Comparison of ENCODE assay signal across 8 cellular contexts in the genomic region with DNA sequence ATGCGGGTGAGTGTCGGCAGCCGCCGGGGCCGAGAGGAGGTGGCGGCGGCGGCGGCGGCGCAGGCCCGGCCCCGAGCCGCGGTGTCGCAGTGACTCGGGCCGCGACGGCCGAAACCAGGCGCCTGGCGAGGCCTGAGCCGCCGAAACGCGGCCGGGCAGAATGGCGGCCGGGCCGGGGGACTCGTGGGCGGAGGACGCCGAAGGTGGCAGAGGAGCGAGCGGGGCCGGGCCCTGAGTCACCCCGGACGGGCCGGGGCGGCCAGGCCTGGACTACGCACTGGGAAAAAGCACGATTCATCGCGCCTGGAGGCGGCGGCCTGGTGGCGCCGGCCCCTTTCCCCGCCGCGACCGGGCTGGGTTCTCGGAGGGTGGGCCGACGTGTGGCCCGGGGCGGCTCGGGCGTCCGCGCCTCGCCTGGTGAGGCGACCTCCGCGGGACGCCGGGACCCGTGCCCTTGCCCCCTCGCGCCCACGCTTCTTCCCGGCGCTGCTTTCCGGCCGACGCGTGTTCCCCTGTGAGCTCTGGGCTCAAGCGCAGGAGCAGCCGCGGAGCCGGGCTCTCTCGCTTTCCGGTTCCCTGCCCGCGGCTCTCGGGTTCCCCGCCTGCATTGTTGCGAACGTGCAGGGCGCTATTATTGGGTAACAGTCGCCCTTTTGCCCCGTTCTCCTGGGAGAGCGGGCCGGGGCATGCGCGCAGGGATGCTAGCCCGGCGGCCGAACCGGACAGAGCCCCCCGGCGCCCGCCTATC. TPM values are rescaled to one million over a fixed set of nuclear protein-coding genes. Genes with fewer than 3 reads are reported as not detected.
A peak's percentile ranks its signal among the peaks of the same experiment; 100 is the strongest.
DNase-seq lines count a peak whose midpoint lies in the region; ATAC-seq, FAIRE-seq and TF ChIP-seq lines count a peak whose summit lies in the region.

No MANE protein-coding gene starts in this region.

- peak overlapping the region; percentile 94 for H3K23ac ChIP-seq in neuronal stem cell (ENCODE audit: low read depth, low read length, poor library complexity)

- peaks cover 7% of the 10 kb centered on the region for H3K79me1 ChIP-seq in neuronal stem cell (ENCODE audit: low read depth, low read length)

- H3K4me1 Mint-ChIP-seq in activated T-helper 1 cell treated with anti-CD3 and anti-CD28 coated beads, Interleukin-12 subunit alpha, Interleukin-12 subunit beta, Interleukin-2, Interleukin-4 antibody, amounts not matched to agents 30 ng/mL and 10 ng/mL and 1 ng/mL, durations not matched to agents 14 hours and 24 hours and 36 hours (ENCODE audit: low read depth) = peaks cover 64% of the 10 kb centered on the region

- peak overlapping the region; percentile 85 for H2BK120ac ChIP-seq in neuronal stem cell (ENCODE audit: low read depth, low read length)

- peak overlapping the region; percentile 61 for H3K4me2 ChIP-seq in neuronal stem cell (ENCODE audit: insufficient read depth, low read length, poor library complexity, severe bottlenecking)

- intact Hi-C loops in activated T-helper 1 cell treated with anti-CD3 and anti-CD28 coated beads, Interleukin-12 subunit alpha, Interleukin-12 subunit beta, Interleukin-2, Interleukin-4 antibody, amounts not matched to agents 30 ng/mL and 10 ng/mL and 1 ng/mL, durations not matched to agents 14 hours and 24 hours and 36 hours (cut with micrococcal nuclease) = loop anchor here (2.0 to 5.0 kb wide), 3 partner anchors 72 to 330 kb away; a partner anchor contains a TSS
- intact Hi-C loops in tibial artery (cut with DNase I; ENCODE audit: low total_unique reads) = loop anchor here (2.0 to 10.0 kb wide), 3 partner anchors 188 to 266 kb away; no protein-coding TSS in a partner anchor

- H3K27ac Mint-ChIP-seq in activated T-helper 1 cell treated with anti-CD3 and anti-CD28 coated beads, Interleukin-12 subunit alpha, Interleukin-12 subunit beta, Interleukin-2, Interleukin-4 antibody, amounts not matched to agents 30 ng/mL and 10 ng/mL and 1 ng/mL, durations not matched to agents 14 hours and 24 hours and 36 hours = peak overlapping the region; percentile 75

- peak overlapping the region; percentile 99 for H3K18ac ChIP-seq in neuronal stem cell (ENCODE audit: low read length)

- H3K27me3 Mint-ChIP-seq in activated T-helper 1 cell treated with anti-CD3 and anti-CD28 coated beads, Interleukin-12 subunit alpha, Interleukin-12 subunit beta, Interleukin-2, Interleukin-4 antibody, amounts not matched to agents 30 ng/mL and 10 ng/mL and 1 ng/mL, durations not matched to agents 14 hours and 24 hours and 36 hours (ENCODE audit: insufficient read depth) = peaks cover 3% of the 10 kb centered on the region

- peak overlapping the region; percentile 70 for H4K91ac ChIP-seq in neuronal stem cell (ENCODE audit: low read depth, low read length, poor library complexity)

- H2BK5ac ChIP-seq in neuronal stem cell (ENCODE audit: low read length) = peak overlapping the region; percentile 97

- WGBS in neuronal stem cell (ENCODE audit: extremely low coverage in 2 of 2, insufficient read length in 2 of 2, insufficient replicate concordance in 1 of 2), 2 donors = no CpG with 5 or more reads among the region's 105 CpGs

- peak overlapping the region; percentile 92 for H3K14ac ChIP-seq in neuronal stem cell (ENCODE audit: low read length)

- H3K27me3 ChIP-seq in ACC112 (ENCODE audit: insufficient read depth, low read length) (no peaks in the 10 kb centered on the region), neuronal stem cell (ENCODE audit: control insufficient read depth in 3 of 3, insufficient read depth in 3 of 3, low read depth in 1 of 3, low read length in 3 of 3) (no peaks in the 10 kb centered on the region), tibial artery (no peaks in the 10 kb centered on the region)

- peak overlapping the region; percentile 92 for H2AK5ac ChIP-seq in neuronal stem cell (ENCODE audit: low read depth, low read length)

- H3K4me1 ChIP-seq in ACC112 (ENCODE audit: control insufficient read depth, insufficient read depth, low read length, unreplicated experiment) (peaks cover 31% of the 10 kb centered on the region), neuronal stem cell (ENCODE audit: control insufficient read depth in 2 of 2, insufficient read depth in 1 of 2, low read depth in 1 of 2, low read length in 2 of 2) (peaks cover 15 to 16% of the 10 kb centered on the region in 2 donors), tibial artery (peaks cover 0 to 48% (median 29%) of the 10 kb centered on the region in 4 donors)

- TF ChIP-seq CTCF in fibroblast of the aortic adventitia (IDR thresholded peaks at IDR 0.05; ENCODE audit: insufficient read depth, low read length) = no peak
- TF ChIP-seq CTCF in tibial artery (IDR thresholded peaks at IDR 0.05) = no peak

- ATAC-seq in HG02884 (IDR thresholded peaks at IDR 0.05; ENCODE audit: unreplicated experiment) = peak; percentile 29

- H3K4me3 ChIP-seq in ACC112 (ENCODE audit: low read depth, low read length) (peak overlapping the region; percentile 94), fibroblast of the aortic adventitia (ENCODE audit: low read depth, low read length) (peak overlapping the region; percentile 76), neuronal stem cell (ENCODE audit: low read length in 2 of 2) (peak overlapping the region; percentile 75 to 93), tibial artery (peak overlapping the region; percentile 69 to 93)

- FAIRE-seq in GM18507 (lab: Jason Lieb, UNC) = no peak

- peak overlapping the region; percentile 76 for H3K4ac ChIP-seq in neuronal stem cell (ENCODE audit: low read length)

- peak overlapping the region; percentile 89 for H2BK15ac ChIP-seq in neuronal stem cell (ENCODE audit: low read length)

- H2AFZ ChIP-seq in ACC112 (ENCODE audit: low read length, unreplicated experiment) (peak overlapping the region; percentile 72), neuronal stem cell (ENCODE audit: low read length) (peak overlapping the region; percentile 94)

- DNase-seq in GM18507 (ENCODE audit: extremely low spot score, insufficient read length, low read depth) = peak; percentile 32
- peak; percentile 76 for DNase-seq in NCI-H69 (lab: John Stamatoyannopoulos, UW)
- DNase-seq in activated T-helper 1 cell treated with anti-CD3 and anti-CD28 coated beads, Interleukin-12 subunit alpha, Interleukin-12 subunit beta, Interleukin-2, Interleukin-4 antibody, amounts not matched to agents 30 ng/mL and 10 ng/mL and 1 ng/mL, durations not matched to agents 14 hours and 24 hours and 36 hours (ENCODE audit: low spot score) = peak; percentile 41
- peak; percentile 39 for DNase-seq in fibroblast of the aortic adventitia (ENCODE audit: low read depth)
- DNase-seq in neuronal stem cell (ENCODE audit: low spot score) = peak; percentile 24
- DNase-seq in tibial artery = peak; percentile 58 to 80

- no peaks in the 10 kb centered on the region for H3K9me3 Mint-ChIP-seq in activated T-helper 1 cell treated with anti-CD3 and anti-CD28 coated beads, Interleukin-12 subunit alpha, Interleukin-12 subunit beta, Interleukin-2, Interleukin-4 antibody, amounts not matched to agents 30 ng/mL and 10 ng/mL and 1 ng/mL, durations not matched to agents 14 hours and 24 hours and 36 hours

- H3K27ac ChIP-seq in ACC112 (ENCODE audit: low read depth, low read length) (peak overlapping the region; percentile 85), neuronal stem cell (replicated peaks; ENCODE audit: low read length) (peak overlapping the region; percentile 85), tibial artery (peak overlapping the region; percentile 92 to 98)

- H3K9ac ChIP-seq in neuronal stem cell (ENCODE audit: low read depth, low read length, poor library complexity) = peak overlapping the region; percentile 99

- H3K36me3 Mint-ChIP-seq in activated T-helper 1 cell treated with anti-CD3 and anti-CD28 coated beads, Interleukin-12 subunit alpha, Interleukin-12 subunit beta, Interleukin-2, Interleukin-4 antibody, amounts not matched to agents 30 ng/mL and 10 ng/mL and 1 ng/mL, durations not matched to agents 14 hours and 24 hours and 36 hours (ENCODE audit: low read depth) = peaks cover 14% of the 10 kb centered on the region

- peak overlapping the region; percentile 72 for H4K8ac ChIP-seq in neuronal stem cell (ENCODE audit: low read depth, low read length)

- H2BK12ac ChIP-seq in neuronal stem cell (ENCODE audit: low read length) = no peak overlapping the region

- H3K4me3 Mint-ChIP-seq in activated T-helper 1 cell treated with anti-CD3 and anti-CD28 coated beads, Interleukin-12 subunit alpha, Interleukin-12 subunit beta, Interleukin-2, Interleukin-4 antibody, amounts not matched to agents 30 ng/mL and 10 ng/mL and 1 ng/mL, durations not matched to agents 14 hours and 24 hours and 36 hours = peak overlapping the region; percentile 99

- H3K79me2 ChIP-seq in ACC112 (ENCODE audit: control insufficient read depth, insufficient read depth, low read length, unreplicated experiment) = peaks cover 49% of the 10 kb centered on the region

- H3K36me3 ChIP-seq in ACC112 (ENCODE audit: insufficient read depth, low read length) = no peaks in the 10 kb centered on the region
- H3K36me3 ChIP-seq in neuronal stem cell (replicated peaks in 1 of 2; ENCODE audit: control insufficient read depth in 2 of 2, insufficient read depth in 2 of 2, low read length in 2 of 2) = no peaks in the 10 kb centered on the region
- no peaks in the 10 kb centered on the region for H3K36me3 ChIP-seq in tibial artery

- no peaks in the 10 kb centered on the region for H3K9me3 ChIP-seq in neuronal stem cell (replicated peaks in 1 of 2; ENCODE audit: control insufficient read depth in 2 of 2, insufficient read depth in 1 of 2, low read depth in 1 of 2, low read length in 2 of 2)
- no peaks in the 10 kb centered on the region for H3K9me3 ChIP-seq in tibial artery

RNA-seq across cellular contexts. Expression of a gene that starts 0.5 kb away (rescaled TPM):
- 79.3 and 81.3 TPM in 2 replicates for total RNA-seq in activated T-helper 1 cell treated with anti-CD3 and anti-CD28 coated beads, Interleukin-12 subunit alpha, Interleukin-12 subunit beta, Interleukin-2, Interleukin-4 antibody, amounts not matched to agents 30 ng/mL and 10 ng/mL and 1 ng/mL, durations not matched to agents 14 hours and 24 hours and 36 hours
- 19.8 and 49.0 TPM in 2 replicates for total RNA-seq in fibroblast of the aortic adventitia (ENCODE audit: low replicate concordance)
- polyA plus RNA-seq in neuronal stem cell (2013, experiment 1 of 2) = 45.2 TPM
- 44.5 TPM for polyA plus RNA-seq in neuronal stem cell (2013, experiment 2 of 2)

Comparison
In these comparisons a context has a peak if more than half of its experiments do, and no peak if none do; other contexts are left out.
1. Peak in every context shown above with its lines: DNase-seq, ATAC-seq, H3K4me3 ChIP-seq and H3K27ac ChIP-seq.
2. DNase-seq: peak in every context shown above with its lines; median percentile 76 in NCI-H69; 69 in tibial artery; 41 in activated T-helper 1 cell treated with anti-CD3 and anti-CD28 coated beads, Interleukin-12 subunit alpha, Interleukin-12 subunit beta, Interleukin-2, Interleukin-4 antibody, amounts not matched to agents 30 ng/mL and 10 ng/mL and 1 ng/mL, durations not matched to agents 14 hours and 24 hours and 36 hours; 39 in fibroblast of the aortic adventitia; 32 in GM18507; 24 in neuronal stem cell.